In genomic region chr15:64761156-64761555, GRCh38 we compare ENCODE assay signal across 11 cellular contexts. TPM values are rescaled to one million over a fixed set of nuclear protein-coding genes. Genes with fewer than 3 reads are reported as not detected.
"Had no signal": no experiment of that assay in that cellular context is flagged by ENCODE, and none has a peak within 500 bp of the region (broad histone marks: within the 10 kb centered on the region; RNA-seq: fewer than 3 reads in every experiment).

No MANE protein-coding gene starts in this region.

- H3K27ac ChIP-seq: ascending aorta, colonic mucosa had no signal

- H3K27me3 ChIP-seq: ascending aorta, colonic mucosa had no signal

- H3K36me3 ChIP-seq: ascending aorta, colonic mucosa had no signal

- H3K4me3 Mint-ChIP-seq: activated T-helper 1 cell treated with anti-CD3 and anti-CD28 coated beads, Interleukin-12 subunit alpha, Interleukin-12 subunit beta, Interleukin-2, Interleukin-4 antibody, amounts not matched to agents 30 ng/mL and 10 ng/mL and 1 ng/mL, durations not matched to agents 14 hours and 24 hours and 36 hours; nephron; stimulated activated naive CD8-positive, alpha-beta T cell treated with anti-CD3 and anti-CD28 coated beads, Interleukin-15, Interleukin-2, amounts not matched to agents 100 ng/mL and 50 ng/mL, for 24 hours had no signal

- H3K4me1 Mint-ChIP-seq: nephron had no signal

- H3K9me3 ChIP-seq: ascending aorta, colonic mucosa had no signal

- H3K27me3 Mint-ChIP-seq: stimulated activated naive CD8-positive, alpha-beta T cell treated with anti-CD3 and anti-CD28 coated beads, Interleukin-15, Interleukin-2, amounts not matched to agents 100 ng/mL and 50 ng/mL, for 24 hours had no signal

- H3K27ac Mint-ChIP-seq: activated T-helper 1 cell treated with anti-CD3 and anti-CD28 coated beads, Interleukin-12 subunit alpha, Interleukin-12 subunit beta, Interleukin-2, Interleukin-4 antibody, amounts not matched to agents 30 ng/mL and 10 ng/mL and 1 ng/mL, durations not matched to agents 14 hours and 24 hours and 36 hours; nephron; stimulated activated naive CD8-positive, alpha-beta T cell treated with anti-CD3 and anti-CD28 coated beads, Interleukin-15, Interleukin-2, amounts not matched to agents 100 ng/mL and 50 ng/mL, for 24 hours had no signal

- DNase-seq: activated CD4-positive, alpha-beta T cell treated with anti-CD3 and anti-CD28 coated beads for 4 hours; activated naive CD4-positive, alpha-beta T cell; colonic mucosa; effector CD8-positive, alpha-beta T cell; left cardiac atrium; stimulated activated CD4-positive, alpha-beta T cell treated with anti-CD3 and anti-CD28 coated beads, Interleukin-4, amount 100 ng/mL, for 1 hour; stimulated activated CD8-positive, alpha-beta memory T cell treated with anti-CD3 and anti-CD28 coated beads, Interleukin-4, amount 100 ng/mL, for 48 hours had no signal

- H3K4me1 ChIP-seq: ascending aorta, colonic mucosa had no signal

- H3K9me3 Mint-ChIP-seq: activated T-helper 1 cell treated with anti-CD3 and anti-CD28 coated beads, Interleukin-12 subunit alpha, Interleukin-12 subunit beta, Interleukin-2, Interleukin-4 antibody, amounts not matched to agents 30 ng/mL and 10 ng/mL and 1 ng/mL, durations not matched to agents 14 hours and 24 hours and 36 hours; nephron; stimulated activated naive CD8-positive, alpha-beta T cell treated with anti-CD3 and anti-CD28 coated beads, Interleukin-15, Interleukin-2, amounts not matched to agents 100 ng/mL and 50 ng/mL, for 24 hours had no signal

- H3K4me3 ChIP-seq: ascending aorta, colonic mucosa had no signal

RNA-seq across cellular contexts. Expression of gene RBPMS2, which starts 14.2 kb away (rescaled TPM):
- total RNA-seq: ascending aorta had no signal
